Comparison of ENCODE assay signal across 2 cellular contexts in genomic region chr1:112325504-112325903, GRCh38.
TF ChIP-seq lines count a peak whose summit lies in the region.

No MANE protein-coding gene starts in this region.

TF ChIP-seq in H1, 55 proteins besides CTCF, POLR2A, EP300 and RAD21:
- TF ChIP-seq ATF2 (IDR thresholded peaks at IDR 0.05; ENCODE audit: low read length) = no peak
- TF ChIP-seq BCL11A (IDR thresholded peaks at IDR 0.05; ENCODE audit: low read depth in 2 of 2, low read length in 2 of 2) = no peak
- no peak for TF ChIP-seq KDM5A (IDR thresholded peaks at IDR 0.05; ENCODE audit: low read length)
- no peak for TF ChIP-seq NANOG (IDR thresholded peaks at IDR 0.05; ENCODE audit: insufficient read depth, low read depth, low read length, poor library complexity, severe bottlenecking)
- TF ChIP-seq CREB1 (IDR thresholded peaks at IDR 0.05) = no peak
- no peak for TF ChIP-seq CBX5 (IDR thresholded peaks at IDR 0.05; ENCODE audit: low read depth, low read length)
- no peak for TF ChIP-seq RNF2 (IDR thresholded peaks at IDR 0.05; ENCODE audit: borderline replicate concordance, low read depth, low read length, missing control alignments, poor library complexity, severe bottlenecking)
- TF ChIP-seq MAX (IDR thresholded peaks at IDR 0.05) = peak; percentile 80
- no peak for TF ChIP-seq TCF12 (IDR thresholded peaks at IDR 0.05; ENCODE audit: low read depth, low read length)
- no peak for TF ChIP-seq BACH1 (IDR thresholded peaks at IDR 0.05; ENCODE audit: low read length)
- TF ChIP-seq E2F6 (IDR thresholded peaks at IDR 0.05) = peak; percentile 55; the same call in 1 of the 2 replicates
- TF ChIP-seq HDAC6 (IDR thresholded peaks at IDR 0.05; ENCODE audit: low read depth, low read length) = no peak
- no peak for TF ChIP-seq SIN3A (conservative IDR thresholded peaks at IDR 0.05 in 1 of 2, IDR thresholded peaks at IDR 0.05 in 1 of 2; ENCODE audit: low read depth in 1 of 2, low read length in 2 of 2)
- no peak for TF ChIP-seq TEAD4 (IDR thresholded peaks at IDR 0.05; ENCODE audit: low read depth, low read length)
- TF ChIP-seq SUZ12 (IDR thresholded peaks at IDR 0.05; ENCODE audit: low read length) = no peak

TF ChIP-seq in neural cell, 6 proteins besides CTCF, POLR2A, EP300 and RAD21 (continued from another document):
- TF ChIP-seq REST (IDR thresholded peaks at IDR 0.05; ENCODE audit: borderline replicate concordance) (peak; percentile 29), TAF1 (IDR thresholded peaks at IDR 0.05; ENCODE audit: low read depth) (no peak), SMC3 (conservative IDR thresholded peaks at IDR 0.05; ENCODE audit: poor library complexity) (peak; percentile 19), MXI1 (conservative IDR thresholded peaks at IDR 0.05; ENCODE audit: poor library complexity, severe bottlenecking) (peak; percentile 70), EZH2 (IDR thresholded peaks at IDR 0.05; ENCODE audit: borderline replicate concordance, insufficient read depth, low read length, poor library complexity, severe bottlenecking) (no peak)
TF ChIP-seq in neural cell: peak in this region for 4.
